Comparison of ENCODE assay signal across 8 cellular contexts in genomic region chr13:102773441-102774209, GRCh38. TPM values are rescaled to one million over a fixed set of nuclear protein-coding genes. Genes with fewer than 3 reads are reported as not detected.
A peak's percentile ranks its signal among the peaks of the same experiment; 100 is the strongest.
DNase-seq lines count a peak whose midpoint lies in the region; ATAC-seq and TF ChIP-seq lines count a peak whose summit lies in the region.

TSS of gene TEX30 (minus strand) at chr13:102773786. CDS start at chr13:102770026, 3,760 bp downstream.

- H3K9me3 Mint-ChIP-seq in activated T-helper 2 cell treated with anti-CD3 and anti-CD28 coated beads, Interferon-gamma antibody, Interleukin-2, Interleukin-4, amounts not matched to agents 10 μg/mL and 5 μg/mL and 100 μg/mL, durations not matched to agents 14 hours and 24 hours and 36 hours: peaks cover 7% of the 10 kb centered on the region
- no peaks in the 10 kb centered on the region for H3K9me3 Mint-ChIP-seq in natural killer cell

- DNase-seq in KBM-7 (peak; percentile 92), RWPE2 (ENCODE audit: low spot score) (peak; percentile 79), fibroblast of mammary gland (ENCODE audit: low read depth) (peak; percentile 74), natural killer cell (peak; percentile 88)
- peak; percentile 86 for DNase-seq in activated T-helper 2 cell treated with anti-CD3 and anti-CD28 coated beads, Interferon-gamma antibody, Interleukin-2, Interleukin-4, amounts not matched to agents 10 μg/mL and 5 μg/mL and 100 μg/mL, durations not matched to agents 14 hours and 24 hours and 36 hours (ENCODE audit: low spot score)
- DNase-seq in stimulated activated naive CD4-positive, alpha-beta T cell treated with Interleukin-2 at 50 U/mL for 16 hours (lab: John Stamatoyannopoulos, UW): peak; percentile 80

- H3K27me3 Mint-ChIP-seq in activated T-helper 2 cell treated with anti-CD3 and anti-CD28 coated beads, Interferon-gamma antibody, Interleukin-2, Interleukin-4, amounts not matched to agents 10 μg/mL and 5 μg/mL and 100 μg/mL, durations not matched to agents 14 hours and 24 hours and 36 hours (ENCODE audit: low read depth): no peaks in the 10 kb centered on the region
- no peaks in the 10 kb centered on the region for H3K27me3 Mint-ChIP-seq in natural killer cell (ENCODE audit: low read depth in 2 of 2)

- no peak for TF ChIP-seq CTCF in DOHH2 (IDR thresholded peaks at IDR 0.05; ENCODE audit: low read depth, low read length, poor library complexity, severe bottlenecking)
- TF ChIP-seq CTCF in RWPE2 (IDR thresholded peaks at IDR 0.05; ENCODE audit: poor library complexity, severe bottlenecking): no peak
- no peak for TF ChIP-seq CTCF in fibroblast of mammary gland (conservative IDR thresholded peaks at IDR 0.05; ENCODE audit: control insufficient read depth, insufficient read depth, low read depth, low read length)
- TF ChIP-seq CTCF in natural killer cell (IDR thresholded peaks at IDR 0.05): no peak

- peak within 1 kb of the TSS; percentile 91 for H3K4me2 ChIP-seq in DOHH2 (ENCODE audit: low read length)

- H3K9me3 ChIP-seq in DOHH2 (ENCODE audit: control insufficient read depth, insufficient read depth, low read length) (peaks cover 7% of the 10 kb centered on the region; the same call in 1 of the 2 replicates), RWPE2 (ENCODE audit: severe bottlenecking) (no peaks in the 10 kb centered on the region)

- peaks cover 53% of the 10 kb centered on the region for H3K4me1 Mint-ChIP-seq in activated T-helper 2 cell treated with anti-CD3 and anti-CD28 coated beads, Interferon-gamma antibody, Interleukin-2, Interleukin-4, amounts not matched to agents 10 μg/mL and 5 μg/mL and 100 μg/mL, durations not matched to agents 14 hours and 24 hours and 36 hours (ENCODE audit: low read depth)
- H3K4me1 Mint-ChIP-seq in natural killer cell: peaks cover 38 to 46% of the 10 kb centered on the region in 2 donors

- peaks cover 37% of the 10 kb centered on the region for H3K4me1 ChIP-seq in DOHH2 (ENCODE audit: control insufficient read depth, low read length)
- H3K4me1 ChIP-seq in RWPE2 (ENCODE audit: insufficient read depth, poor library complexity, severe bottlenecking): peaks cover 14% of the 10 kb centered on the region

- no peaks in the 10 kb centered on the region for H3K9me2 ChIP-seq in DOHH2 (replicated peaks; ENCODE audit: control insufficient read depth, low read length)

- H3K4me3 ChIP-seq in DOHH2 (ENCODE audit: low read length) (peak within 1 kb of the TSS; percentile 78), RWPE2 (ENCODE audit: severe bottlenecking) (peak within 1 kb of the TSS; percentile 64), fibroblast of mammary gland (ENCODE audit: control insufficient read depth, low read depth, low read length) (peak within 1 kb of the TSS; percentile 77)

- ATAC-seq in GM21737 (IDR thresholded peaks at IDR 0.05; ENCODE audit: unreplicated experiment): peak; percentile 93
- peak; percentile 94 for ATAC-seq in RWPE2 (ENCODE audit: low read depth)
- ATAC-seq in natural killer cell: peak; percentile 91 to 98 (median 92)

- in situ Hi-C loops in KBM-7 (cut with MboI; ENCODE audit: low pct_unique_long_range_greater_than_20kb, low sequenced_read_pairs): no loop called here

- H3F3A ChIP-seq in DOHH2 (ENCODE audit: control insufficient read depth, insufficient read depth): no peaks in the 10 kb centered on the region

- peak within 1 kb of the TSS; percentile 93 for H3K27ac Mint-ChIP-seq in activated T-helper 2 cell treated with anti-CD3 and anti-CD28 coated beads, Interferon-gamma antibody, Interleukin-2, Interleukin-4, amounts not matched to agents 10 μg/mL and 5 μg/mL and 100 μg/mL, durations not matched to agents 14 hours and 24 hours and 36 hours
- peak within 1 kb of the TSS; percentile 90 to 96 for H3K27ac Mint-ChIP-seq in natural killer cell

- peaks cover 4% of the 10 kb centered on the region; the same call in 1 of the 2 replicates for H3K36me3 ChIP-seq in DOHH2 (ENCODE audit: control insufficient read depth, low read length)
- H3K36me3 ChIP-seq in RWPE2 (ENCODE audit: low read depth): 0 out of 2 replicates have a peak, but pooled peaks cover 7% of the 10 kb centered on the region

- peak within 1 kb of the TSS; percentile 95 for H3K4me3 Mint-ChIP-seq in activated T-helper 2 cell treated with anti-CD3 and anti-CD28 coated beads, Interferon-gamma antibody, Interleukin-2, Interleukin-4, amounts not matched to agents 10 μg/mL and 5 μg/mL and 100 μg/mL, durations not matched to agents 14 hours and 24 hours and 36 hours (ENCODE audit: low read depth)
- peak within 1 kb of the TSS; percentile 93 for H3K4me3 Mint-ChIP-seq in natural killer cell

- no peaks in the 10 kb centered on the region for H4K20me1 ChIP-seq in DOHH2 (ENCODE audit: control insufficient read depth, insufficient read depth, low read depth, low read length)

- H3K27ac ChIP-seq in DOHH2 (ENCODE audit: low read depth, low read length) (no peak within 1 kb of the TSS), RWPE2 (ENCODE audit: poor library complexity, severe bottlenecking) (peak within 1 kb of the TSS; percentile 48)

- intact Hi-C loops in activated T-helper 2 cell treated with anti-CD3 and anti-CD28 coated beads, Interferon-gamma antibody, Interleukin-2, Interleukin-4, amounts not matched to agents 10 μg/mL and 5 μg/mL and 100 μg/mL, durations not matched to agents 14 hours and 24 hours and 36 hours (cut with micrococcal nuclease): loop anchor here (1.0 to 10.0 kb wide), 6 partner anchors 27 to 1149 kb away; partner anchors contain the start of gene TPP2
- intact Hi-C loops in natural killer cell (cut with micrococcal nuclease): loop anchor here (1.0 kb wide), 3 partner anchors 27 to 177 kb away; partner anchors contain the start of gene TPP2

- H3K36me3 Mint-ChIP-seq in activated T-helper 2 cell treated with anti-CD3 and anti-CD28 coated beads, Interferon-gamma antibody, Interleukin-2, Interleukin-4, amounts not matched to agents 10 μg/mL and 5 μg/mL and 100 μg/mL, durations not matched to agents 14 hours and 24 hours and 36 hours (ENCODE audit: low read depth): peaks cover 41% of the 10 kb centered on the region
- no peaks in the 10 kb centered on the region for H3K36me3 Mint-ChIP-seq in natural killer cell

- H3K79me2 ChIP-seq in DOHH2 (ENCODE audit: control insufficient read depth, low read length): peaks cover 24% of the 10 kb centered on the region

- H3K27me3 ChIP-seq in DOHH2 (ENCODE audit: control insufficient read depth, low read length): no peaks in the 10 kb centered on the region
- no peaks in the 10 kb centered on the region for H3K27me3 ChIP-seq in RWPE2 (ENCODE audit: insufficient read depth, poor library complexity, severe bottlenecking)

RNA-seq across cellular contexts. Expression of gene TEX30, which starts in this region (rescaled TPM):
- total RNA-seq in activated T-helper 2 cell treated with anti-CD3 and anti-CD28 coated beads, Interferon-gamma antibody, Interleukin-2, Interleukin-4, amounts not matched to agents 10 μg/mL and 5 μg/mL and 100 μg/mL, durations not matched to agents 14 hours and 24 hours and 36 hours: 54.8 and 58.9 TPM in 2 replicates
- total RNA-seq in natural killer cell: 10 to 100 TPM in 1 of 3 donors, 1 to 10 TPM in 2; 8.7 to 10.3 (median 9.3) TPM
